8 cellular contexts compared by ENCODE assay signal in genomic region chr17:2042355-2042929, GRCh38. TPM values are rescaled to one million over a fixed set of nuclear protein-coding genes. Genes with fewer than 3 reads are reported as not detected.
A peak's percentile ranks its signal among the peaks of the same experiment; 100 is the strongest.
DNase-seq lines count a peak whose midpoint lies in the region; ATAC-seq, FAIRE-seq and TF ChIP-seq lines count a peak whose summit lies in the region.

No MANE protein-coding gene starts in this region.

- peak overlapping the region; percentile 93 for H3K27ac Mint-ChIP-seq in progenitor cell of endocrine pancreas

- BruUV-seq in HCT116 (replicated peaks; lab: Mats Ljungman, UMichigan) = no TSS peak

- FAIRE-seq in D721Med (lab: Jason Lieb, UNC) = no peak

- peaks cover 9% of the 10 kb centered on the region for H3K4me1 Mint-ChIP-seq in progenitor cell of endocrine pancreas (ENCODE audit: low read depth)

- peak overlapping the region; percentile 84 for H3K4me3 Mint-ChIP-seq in progenitor cell of endocrine pancreas (ENCODE audit: low read depth)

- no peak for DNase-seq in HCT116 (ENCODE audit: low read depth, low spot score)
- DNase-seq in WERI-Rb-1 = peak; percentile 53
- no peak for DNase-seq in progenitor cell of endocrine pancreas (ENCODE audit: low spot score, unreplicated experiment)
- no peak for DNase-seq in COLO829 (ENCODE audit: low spot score)
- no peak for DNase-seq in D721Med (ENCODE audit: insufficient read length, low spot score)

- peak; percentile 32 for ATAC-seq in HCT116
- ATAC-seq in gastroesophageal sphincter = peak; percentile 3
- no peak for ATAC-seq in HG03432 (IDR thresholded peaks at IDR 0.05; ENCODE audit: unreplicated experiment)

- H3K27ac ChIP-seq in 22Rv1 = peak overlapping the region; percentile 89
- H3K27ac ChIP-seq in HCT116 (ENCODE audit: low read depth, low read length) = peak overlapping the region; percentile 83
- peak overlapping the region; percentile 99 for H3K27ac ChIP-seq in WERI-Rb-1
- peak overlapping the region; percentile 72 to 97 (median 92) for H3K27ac ChIP-seq in gastroesophageal sphincter

- RAD21 ChIA-PET in HCT116 (lab: Charles Lee; ENCODE audit: low non-redundant PET in 1 of 2, low total read pairs in 2 of 2, uncharacterized antibody in 2 of 2, unreplicated experiment in 2 of 2) = no interaction called here

- peaks cover 12% of the 10 kb centered on the region for H3K36me3 Mint-ChIP-seq in progenitor cell of endocrine pancreas (ENCODE audit: insufficient read depth)

- POLR2A ChIA-PET in HCT116 (lab: Charles Lee) = no interaction called here

- no peak overlapping the region for H2AFZ ChIP-seq in HCT116 (ENCODE audit: low read depth, low read length, poor library complexity, severe bottlenecking)

- H3K4me1 ChIP-seq in HCT116 (ENCODE audit: control insufficient read depth in 1 of 2, insufficient read depth in 2 of 2, low read length in 2 of 2) (peaks cover 17 to 36% of the 10 kb centered on the region in 2 experiments), gastroesophageal sphincter (peaks cover 0 to 39% (median 13%) of the 10 kb centered on the region in 3 donors)

- H3K36me3 ChIP-seq in HCT116 (ENCODE audit: control insufficient read depth in 1 of 2, insufficient read depth in 2 of 2, low read length in 2 of 2) (0 out of 4 replicates have a peak, but pooled peaks cover 0 to 3% of the 10 kb centered on the region in 2 experiments), WERI-Rb-1 (peaks cover 44% of the 10 kb centered on the region), gastroesophageal sphincter (peaks cover 0 to 55% of the 10 kb centered on the region in 2 donors)

- no peaks in the 10 kb centered on the region for H3K27me3 ChIP-seq in HCT116 (ENCODE audit: insufficient read depth, low read length)
- no peaks in the 10 kb centered on the region for H3K27me3 ChIP-seq in WERI-Rb-1 (ENCODE audit: insufficient read depth, low read depth, severe bottlenecking)
- no peaks in the 10 kb centered on the region for H3K27me3 ChIP-seq in gastroesophageal sphincter

- H3K9ac ChIP-seq in HCT116 (ENCODE audit: low read length) = peak overlapping the region; percentile 91

- TF ChIP-seq RAD21 in HCT116 (IDR thresholded peaks at IDR 0.05; ENCODE audit: low read depth) = 0 out of 2 replicates have a peak, but pooled peaks have one; percentile 26

- H3K4me3 ChIP-seq in HCT116 (replicated peaks in 1 of 2; ENCODE audit: low read depth in 1 of 2, low read length in 2 of 2) (peak overlapping the region; percentile 94 to 96), WERI-Rb-1 (ENCODE audit: low read depth, low read length) (peak overlapping the region; percentile 67), gastroesophageal sphincter (peak overlapping the region; percentile 77 to 82)

- H3K79me2 ChIP-seq in HCT116 (ENCODE audit: insufficient read depth, low read length) = peaks cover 20% of the 10 kb centered on the region; the same call in 1 of the 2 replicates

- TF ChIP-seq CTCF in 22Rv1 (IDR thresholded peaks at IDR 0.05) (no peak), HCT116 (IDR thresholded peaks at IDR 0.05 in 2 of 3, conservative IDR thresholded peaks at IDR 0.05 in 1 of 3; ENCODE audit: borderline replicate concordance in 1 of 3, insufficient read depth in 1 of 3, low read depth in 2 of 3, low read length in 2 of 3) (peak in 1 of 3 experiments; percentile 40; a peak in 4 of 6 replicates), WERI-Rb-1 (IDR thresholded peaks at IDR 0.05; ENCODE audit: low read depth, low read length) (peak; percentile 48), gastroesophageal sphincter (IDR thresholded peaks at IDR 0.05) (peak in 1 of 4 experiments; percentile 21), progenitor cell of endocrine pancreas (IDR thresholded peaks at IDR 0.05; ENCODE audit: unreplicated experiment) (peak; percentile 13), D721Med (IDR thresholded peaks at IDR 0.05; ENCODE audit: insufficient read depth, missing control alignments) (no peak)

- intact Hi-C loops in HCT116 (cut with micrococcal nuclease) = no loop called here

- WGBS in gastroesophageal sphincter (ENCODE audit: low coverage in 1 of 2), 2 donors = 1 to 19% methylated on average over 9 to 12 of the region's 21 CpGs

- CTCF ChIA-PET in HCT116 (lab: Charles Lee) = interaction anchor here (1.0 to 1.8 kb wide), 2 partner anchors 17 to 202 kb away, joined by 3 to 7 read pairs; partner anchors contain the start of gene RTN4RL1

- TF ChIP-seq EP300 in gastroesophageal sphincter (IDR thresholded peaks at IDR 0.05) = no peak

- no peaks in the 10 kb centered on the region for H3K9me2 ChIP-seq in HCT116 (ENCODE audit: insufficient read depth)

- peak overlapping the region; percentile 93 for H3K4me2 ChIP-seq in HCT116 (ENCODE audit: low read length)

- H4K20me1 ChIP-seq in HCT116 (ENCODE audit: insufficient read depth) = no peaks in the 10 kb centered on the region

- H3K27me3 Mint-ChIP-seq in progenitor cell of endocrine pancreas = no peaks in the 10 kb centered on the region

- no peaks in the 10 kb centered on the region for H3K9me3 Mint-ChIP-seq in progenitor cell of endocrine pancreas (ENCODE audit: low read depth)

- H3K9me3 ChIP-seq in HCT116 (ENCODE audit: control insufficient read depth in 1 of 2, insufficient read depth in 1 of 2, low read depth in 1 of 2, low read length in 2 of 2) (no peaks in the 10 kb centered on the region), WERI-Rb-1 (ENCODE audit: severe bottlenecking) (no peaks in the 10 kb centered on the region), gastroesophageal sphincter (no peaks in the 10 kb centered on the region)

- TF ChIP-seq POLR2A in HCT116 (IDR thresholded peaks at IDR 0.05; ENCODE audit: borderline replicate concordance, extremely low read depth, insufficient read depth, insufficient read length) (no peak), gastroesophageal sphincter (IDR thresholded peaks at IDR 0.05) (no peak)

TF ChIP-seq in HCT116, 20 proteins besides CTCF, POLR2A, EP300 and RAD21:
- no peak for TF ChIP-seq MAX (IDR thresholded peaks at IDR 0.05)
- TF ChIP-seq ZFX (IDR thresholded peaks at IDR 0.05) = 0 out of 2 replicates have a peak, but pooled peaks have one; percentile 24
- no peak for TF ChIP-seq REST (IDR thresholded peaks at IDR 0.05; ENCODE audit: low read depth)

RNA-seq across cellular contexts. Expression of gene OVCA2, which starts 0.6 kb away (rescaled TPM):
- total RNA-seq in HCT116 (2021; ENCODE audit: unreplicated experiment) (27.3 TPM), gastroesophageal sphincter (10 to 100 TPM; 19.6 to 40.3 (median 36.5) TPM), progenitor cell of endocrine pancreas (21.9 and 25.4 TPM in 2 replicates)
- polyA plus RNA-seq in HCT116 (2012) = 20.7 and 32.4 TPM in 2 replicates

RNA-seq across cellular contexts. Expression of gene HIC1, which starts 12.5 kb away (rescaled TPM):
- total RNA-seq in HCT116 (2021; ENCODE audit: unreplicated experiment) (0.64 TPM), gastroesophageal sphincter (10 to 100 TPM; 32.8 to 56.2 (median 41.6) TPM), progenitor cell of endocrine pancreas (0.69 and 0.86 TPM in 2 replicates)
- polyA plus RNA-seq in HCT116 (2012) = 0.21 and 0.52 TPM in 2 replicates

RNA-seq across cellular contexts. Expression of gene DPH1, which starts 12.5 kb away (rescaled TPM):
- total RNA-seq in HCT116 (2021; ENCODE audit: unreplicated experiment) (47.2 TPM), gastroesophageal sphincter (10 to 100 TPM; 29.9 to 35.6 (median 34.0) TPM), progenitor cell of endocrine pancreas (39.1 and 44.0 TPM in 2 replicates)
- polyA plus RNA-seq in HCT116 (2012) = 32.3 and 37.2 TPM in 2 replicates

RNA-seq across cellular contexts. Expression of gene RTN4RL1, which starts 17.3 kb away (rescaled TPM):
- 3.7 TPM for total RNA-seq in HCT116 (2021; ENCODE audit: unreplicated experiment)
- 1.5 and 1.7 TPM in 2 replicates for polyA plus RNA-seq in HCT116 (2012)
- total RNA-seq in gastroesophageal sphincter = under 1 TPM in 3 of 4 donors, not detected in 1; 0.58 to 0.81 (median 0.72) TPM
- 11.1 and 12.4 TPM in 2 replicates for total RNA-seq in progenitor cell of endocrine pancreas

Comparison
In these comparisons a context has a peak if more than half of its experiments do, and no peak if none do; other contexts are left out.
1. CTCF ChIP-seq: peak in WERI-Rb-1 (single experiment) and progenitor cell of endocrine pancreas (single experiment); none in 22Rv1 (single experiment) and D721Med (single experiment).
2. RNA of gene HIC1, which starts 12.5 kb away (total RNA-seq): 32.8 to 56.2 TPM in gastroesophageal sphincter; 0.69 to 0.86 TPM in progenitor cell of endocrine pancreas and 0.64 TPM in HCT116 (single experiment); every median in the first group is over 10 times any median in the second.
3. Peak in every context shown above with its lines, with median percentiles within 50 percentile points of each other: H3K27ac ChIP-seq and H3K4me3 ChIP-seq.